In genomic region chr21:37240978-37241377, GRCh38 we compare ENCODE assay signal across 14 cellular contexts. TPM values are rescaled to one million over a fixed set of nuclear protein-coding genes. Genes with fewer than 3 reads are reported as not detected.
DNase-seq lines count a peak whose midpoint lies in the region; ATAC-seq and TF ChIP-seq lines count a peak whose summit lies in the region.
"Had no signal": no experiment of that assay in that cellular context is flagged by ENCODE, and none has a peak within 500 bp of the region (broad histone marks: within the 10 kb centered on the region; RNA-seq: fewer than 3 reads in every experiment).

No MANE protein-coding gene starts in this region.

- no peaks in the 10 kb centered on the region for H3K27me3 ChIP-seq in WERI-Rb-1 (ENCODE audit: insufficient read depth, low read depth, severe bottlenecking)
- H3K27me3 ChIP-seq: BE2C had no signal

- POLR2A ChIA-PET in activated CD8-positive, alpha-beta T cell treated with anti-CD3 and anti-CD28 coated beads for 36 hours (lab: Charles Lee), result no interaction called here

- H3K4me1 Mint-ChIP-seq in activated naive CD8-positive, alpha-beta T cell (ENCODE audit: low read depth), result peaks cover 54% of the 10 kb centered on the region
- H3K4me1 Mint-ChIP-seq in activated naive CD8-positive, alpha-beta T cell treated with anti-CD3 and anti-CD28 coated beads, Interleukin-2, amount 50 U/mL, for 24 hours, result peaks cover 43% of the 10 kb centered on the region
- peaks cover 59% of the 10 kb centered on the region for H3K4me1 Mint-ChIP-seq in activated CD8-positive, alpha-beta T cell treated with anti-CD3 and anti-CD28 coated beads for 36 hours (ENCODE audit: low read depth)
- peaks cover 24% of the 10 kb centered on the region for H3K4me1 Mint-ChIP-seq in chondrocyte (ENCODE audit: low read depth)

- DNase-seq in activated naive CD8-positive, alpha-beta T cell treated with anti-CD3 and anti-CD28 coated beads, Interleukin-2, amount 50 U/mL, for 24 hours, result no peak
- no peak for DNase-seq in activated CD8-positive, alpha-beta T cell treated with anti-CD3 and anti-CD28 coated beads for 36 hours
- DNase-seq in myocyte (ENCODE audit: low read depth) (peak; percentile 6), NCI-H2196 (lab: John Stamatoyannopoulos, UW; ENCODE audit: unreplicated experiment) (no peak), WERI-Rb-1 (no peak), chondrocyte (ENCODE audit: low spot score) (no peak)
- DNase-seq: BE2C, DMS 273 treated with DMSO at 0.1 percent for 48 hours, H7, MM.1S, NCI-H1105 treated with DMSO at 0.1 percent for 48 hours, NCI-H187 treated with DMSO at 0.1 percent for 48 hours, NCI-H774 had no signal

- H3K9me3 ChIP-seq in WERI-Rb-1 (ENCODE audit: severe bottlenecking), result no peaks in the 10 kb centered on the region
- H3K9me3 ChIP-seq: BE2C had no signal

- peaks cover 42% of the 10 kb centered on the region for H3K36me3 ChIP-seq in WERI-Rb-1

- intact Hi-C loops in activated CD8-positive, alpha-beta T cell treated with anti-CD3 and anti-CD28 coated beads for 36 hours (cut with micrococcal nuclease), result no loop called here

- CTCF ChIA-PET in activated CD8-positive, alpha-beta T cell treated with anti-CD3 and anti-CD28 coated beads for 36 hours (lab: Charles Lee), result no interaction called here

- H3K4me3 Mint-ChIP-seq in activated naive CD8-positive, alpha-beta T cell, result no peak overlapping the region
- no peak overlapping the region for H3K4me3 Mint-ChIP-seq in activated naive CD8-positive, alpha-beta T cell treated with anti-CD3 and anti-CD28 coated beads, Interleukin-2, amount 50 U/mL, for 24 hours
- H3K4me3 Mint-ChIP-seq in activated CD8-positive, alpha-beta T cell treated with anti-CD3 and anti-CD28 coated beads for 36 hours, result no peak overlapping the region
- H3K4me3 Mint-ChIP-seq in chondrocyte (ENCODE audit: unreplicated experiment), result no peak overlapping the region

- H3K27me3 Mint-ChIP-seq in activated naive CD8-positive, alpha-beta T cell, result no peaks in the 10 kb centered on the region
- no peaks in the 10 kb centered on the region for H3K27me3 Mint-ChIP-seq in activated naive CD8-positive, alpha-beta T cell treated with anti-CD3 and anti-CD28 coated beads, Interleukin-2, amount 50 U/mL, for 24 hours
- no peaks in the 10 kb centered on the region for H3K27me3 Mint-ChIP-seq in activated CD8-positive, alpha-beta T cell treated with anti-CD3 and anti-CD28 coated beads for 36 hours
- no peaks in the 10 kb centered on the region for H3K27me3 Mint-ChIP-seq in chondrocyte (ENCODE audit: low read depth)

- no peak overlapping the region for H3K4me3 ChIP-seq in WERI-Rb-1 (ENCODE audit: low read depth, low read length)

- H3K27ac ChIP-seq in WERI-Rb-1, result no peak overlapping the region

- peaks cover 9% of the 10 kb centered on the region for H3K36me3 Mint-ChIP-seq in activated naive CD8-positive, alpha-beta T cell
- peaks cover 13% of the 10 kb centered on the region for H3K36me3 Mint-ChIP-seq in activated naive CD8-positive, alpha-beta T cell treated with anti-CD3 and anti-CD28 coated beads, Interleukin-2, amount 50 U/mL, for 24 hours (ENCODE audit: low read depth)
- peaks cover 60% of the 10 kb centered on the region for H3K36me3 Mint-ChIP-seq in activated CD8-positive, alpha-beta T cell treated with anti-CD3 and anti-CD28 coated beads for 36 hours (ENCODE audit: low read depth)
- H3K36me3 Mint-ChIP-seq in chondrocyte (ENCODE audit: low read depth), result peaks cover 16% of the 10 kb centered on the region

- TF ChIP-seq CTCF in activated CD8-positive, alpha-beta T cell treated with anti-CD3 and anti-CD28 coated beads for 36 hours (IDR thresholded peaks at IDR 0.05), result no peak
- no peak for TF ChIP-seq CTCF in WERI-Rb-1 (IDR thresholded peaks at IDR 0.05; ENCODE audit: low read depth, low read length)
- no peak for TF ChIP-seq CTCF in chondrocyte (IDR thresholded peaks at IDR 0.05)

- no peak for ATAC-seq in activated naive CD8-positive, alpha-beta T cell treated with anti-CD3 and anti-CD28 coated beads, Interleukin-2, amount 50 U/mL, for 24 hours
- ATAC-seq in activated CD8-positive, alpha-beta T cell treated with anti-CD3 and anti-CD28 coated beads for 36 hours, result no peak

- H3K27ac Mint-ChIP-seq in activated naive CD8-positive, alpha-beta T cell, result peak overlapping the region; percentile 4
- no peak overlapping the region for H3K27ac Mint-ChIP-seq in activated naive CD8-positive, alpha-beta T cell treated with anti-CD3 and anti-CD28 coated beads, Interleukin-2, amount 50 U/mL, for 24 hours
- H3K27ac Mint-ChIP-seq in activated CD8-positive, alpha-beta T cell treated with anti-CD3 and anti-CD28 coated beads for 36 hours, result peak overlapping the region; percentile 73
- H3K27ac Mint-ChIP-seq in chondrocyte (ENCODE audit: unreplicated experiment), result no peak overlapping the region

- H3K9me3 Mint-ChIP-seq in activated naive CD8-positive, alpha-beta T cell (ENCODE audit: low read depth), result no peaks in the 10 kb centered on the region
- H3K9me3 Mint-ChIP-seq in activated naive CD8-positive, alpha-beta T cell treated with anti-CD3 and anti-CD28 coated beads, Interleukin-2, amount 50 U/mL, for 24 hours, result no peaks in the 10 kb centered on the region
- H3K9me3 Mint-ChIP-seq in activated CD8-positive, alpha-beta T cell treated with anti-CD3 and anti-CD28 coated beads for 36 hours, result no peaks in the 10 kb centered on the region
- H3K9me3 Mint-ChIP-seq in chondrocyte (ENCODE audit: low read depth), result no peaks in the 10 kb centered on the region

RNA-seq across cellular contexts. Expression of gene VPS26C, which starts 26.2 kb away (rescaled TPM):
- total RNA-seq in activated CD8-positive, alpha-beta T cell treated with anti-CD3 and anti-CD28 coated beads for 36 hours, result 10 to 100 TPM; 70.9 to 73.4 TPM
- total RNA-seq in myocyte, result 50.2 and 68.5 TPM in 2 replicates
- 44.9 TPM for polyA plus RNA-seq in myocyte (2012)
- total RNA-seq in chondrocyte, result 39.2 to 52.8 TPM (median 44.3 TPM) in 3 replicates

Comparison
In these comparisons a context has a peak if more than half of its experiments do, and no peak if none do; other contexts are left out.
1. H3K27ac Mint-ChIP-seq: peak in activated naive CD8-positive, alpha-beta T cell (single experiment) and activated CD8-positive, alpha-beta T cell treated with anti-CD3 and anti-CD28 coated beads for 36 hours (single experiment); none in activated naive CD8-positive, alpha-beta T cell treated with anti-CD3 and anti-CD28 coated beads, Interleukin-2, amount 50 U/mL, for 24 hours (single experiment) and chondrocyte (single experiment).